Comparison of ENCODE assay signal across 11 cellular contexts in genomic region chr4:15318621-15319348, GRCh38.
"Had no signal": no experiment of that assay in that cellular context is flagged by ENCODE, and none has a peak within 500 bp of the region (broad histone marks: within the 10 kb centered on the region; RNA-seq: fewer than 3 reads in every experiment).

No MANE protein-coding gene starts in this region.

- H3K4me2 ChIP-seq: hepatocyte had no signal

- H2AFZ ChIP-seq: hepatocyte had no signal

- H3K9me3 ChIP-seq: lower lobe of right lung, neutrophil, thyroid gland had no signal

- H3K4me3 ChIP-seq: hepatocyte, lower lobe of right lung, thyroid gland had no signal

- H3K4me1 ChIP-seq: lower lobe of right lung had no signal

- H3K27me3 ChIP-seq: hepatocyte, neutrophil, thyroid gland had no signal

- H3K79me2 ChIP-seq: hepatocyte had no signal

- H3K27ac ChIP-seq: hepatocyte, lower lobe of right lung, neutrophil, thyroid gland had no signal

- ATAC-seq: activated CD8-positive, alpha-beta T cell treated with anti-CD3 and anti-CD28 coated beads for 36 hours; lower lobe of right lung; naive thymus-derived CD4-positive, alpha-beta T cell had no signal

- H3K36me3 ChIP-seq: lower lobe of right lung, neutrophil, thyroid gland had no signal

- DNase-seq: activated CD4-positive, alpha-beta T cell treated with anti-CD3 and anti-CD28 coated beads for 4 hours; activated CD8-positive, alpha-beta memory T cell treated with anti-CD3 and anti-CD28 coated beads, Interleukin-2, amount 50 U/mL, for 4 hours; activated CD8-positive, alpha-beta T cell treated with anti-CD3 and anti-CD28 coated beads for 36 hours; activated naive CD8-positive, alpha-beta T cell treated with anti-CD3 and anti-CD28 coated beads, Interleukin-2, amount 10 ng/mL, durations not matched to agents 7 days and 5 days; lower lobe of right lung; naive thymus-derived CD4-positive, alpha-beta T cell; retina; T-helper 1 cell; thyroid gland had no signal
